In genomic region chr1:183827801-183828200, GRCh38 we compare ENCODE assay signal across 25 cellular contexts. TPM values are rescaled to one million over a fixed set of nuclear protein-coding genes. Genes with fewer than 3 reads are reported as not detected.
DNase-seq lines count a peak whose midpoint lies in the region; TF ChIP-seq lines count a peak whose summit lies in the region.
"Had no signal": no experiment of that assay in that cellular context is flagged by ENCODE, and none has a peak within 500 bp of the region (broad histone marks: within the 10 kb centered on the region; RNA-seq: fewer than 3 reads in every experiment).

No MANE protein-coding gene starts in this region.

- H3K4me1 ChIP-seq in sigmoid colon = peaks cover 0 to 87% (median 49%) of the 10 kb centered on the region in 4 donors

- no peaks in the 10 kb centered on the region for H3K36me3 ChIP-seq in sigmoid colon
- H3K36me3 ChIP-seq: adrenal gland, stomach had no signal

- TF ChIP-seq CTCF in AG10803 (conservative IDR thresholded peaks at IDR 0.05; ENCODE audit: low read length) (no peak), sigmoid colon (IDR thresholded peaks at IDR 0.05) (no peak)

- intact Hi-C loops in sigmoid colon (cut with DNase I) = no loop called here

- no peak for TF ChIP-seq EP300 in sigmoid colon (IDR thresholded peaks at IDR 0.05)

- no peaks in the 10 kb centered on the region for H3K9me3 ChIP-seq in sigmoid colon
- H3K9me3 ChIP-seq: adrenal gland, stomach had no signal

- peak; percentile 64 for DNase-seq in AG10803 (ENCODE audit: low read depth)
- peak; percentile 62 for DNase-seq in inferior parietal cortex (ENCODE audit: extremely low spot score)
- DNase-seq in sigmoid colon = no peak
- DNase-seq in cortex of kidney (lab: John Stamatoyannopoulos, UW) = no peak
- DNase-seq in middle frontal gyrus (ENCODE audit: extremely low spot score, low spot score) = no peak
- DNase-seq in GOT3 (lab: John Stamatoyannopoulos, UW) = no peak
- DNase-seq in NCI-H2081 (lab: John Stamatoyannopoulos, UW) = no peak
- DNase-seq: activated CD4-positive, alpha-beta T cell treated with anti-CD3 and anti-CD28 coated beads, Interleukin-2, amount 10 ng/mL, durations not matched to agents 24 days and 14 days; activated naive CD4-positive, alpha-beta T cell; activated T-cell treated with anti-CD3 and anti-CD28 coated beads, Interleukin-2, amount 50 U/mL, for 4 hours; adrenal gland; glutamatergic neuron; HCEC 1CT; left cardiac atrium; mammary epithelial cell; NCI-H1105; NCI-H1930; NCI-H345; NCI-H774; nucleus accumbens; right cardiac atrium; stomach had no signal

- peak overlapping the region; percentile 72 for H3K27ac ChIP-seq in angular gyrus (ENCODE audit: low read depth, low read length)
- H3K27ac ChIP-seq in sigmoid colon = peak overlapping the region; percentile 29 to 68 (median 47)
- H3K27ac ChIP-seq: adrenal gland, VCaP had no signal

- H3K4me3 ChIP-seq in AG10803 (ENCODE audit: low read length) (no peak overlapping the region), sigmoid colon (no peak overlapping the region)
- H3K4me3 ChIP-seq: adrenal gland, stomach had no signal

- no peaks in the 10 kb centered on the region for H3K27me3 ChIP-seq in sigmoid colon
- H3K27me3 ChIP-seq: adrenal gland, stomach had no signal

- no peak for TF ChIP-seq POLR2A in sigmoid colon (IDR thresholded peaks at IDR 0.05)

RNA-seq across cellular contexts. Expression of gene RGL1, which starts 22.9 kb away (rescaled TPM):
- total RNA-seq in sigmoid colon = 10 to 100 TPM; 23.8 to 42.1 (median 30.8) TPM
- 1 to 10 TPM; 8.3 to 9.6 (median 8.9) TPM for polyA plus RNA-seq in sigmoid colon
- polyA plus RNA-seq: IgD-negative memory B cell had no signal

Comparison
In these comparisons a context has a peak if more than half of its experiments do, and no peak if none do; other contexts are left out.
1. DNase-seq: peak in AG10803 (single experiment) and inferior parietal cortex (single experiment); none in sigmoid colon (single experiment), cortex of kidney (single experiment), middle frontal gyrus (single experiment), GOT3 (single experiment) and NCI-H2081 (0 of 2).